In genomic region chr2:27721335-27721734, GRCh38 we compare ENCODE assay signal across 16 cellular contexts. TPM values are rescaled to one million over a fixed set of nuclear protein-coding genes. Genes with fewer than 3 reads are reported as not detected.
DNase-seq lines count a peak whose midpoint lies in the region; ATAC-seq and TF ChIP-seq lines count a peak whose summit lies in the region.
"Had no signal": no experiment of that assay in that cellular context is flagged by ENCODE, and none has a peak within 500 bp of the region (broad histone marks: within the 10 kb centered on the region; RNA-seq: fewer than 3 reads in every experiment).

No MANE protein-coding gene starts in this region.

- no peak for TF ChIP-seq CTCF in lung (IDR thresholded peaks at IDR 0.05; ENCODE audit: control extremely low read depth, extremely low read depth)

- peak overlapping the region; percentile 55 to 89 for H3K27ac ChIP-seq in lung (ENCODE audit: low read depth in 1 of 2, low read length in 1 of 2)
- H3K27ac ChIP-seq: C4-2B had no signal

- peaks cover 17% of the 10 kb centered on the region for H3K27me3 Mint-ChIP-seq in stimulated activated naive CD8-positive, alpha-beta T cell treated with anti-CD3 and anti-CD28 coated beads, Interleukin-15, amount 100 ng/mL, for 72 hours
- peaks cover 8 to 9% of the 10 kb centered on the region in 2 donors for H3K27me3 Mint-ChIP-seq in stimulated activated naive B cell treated with anti-CD40 and anti-IgM and Interleukin-4, amounts not matched to agents 10 μg/mL and 1 μg/mL and 100 μg/mL, for 72 hours

- no peak overlapping the region for H3K4me3 ChIP-seq in lung

- no peaks in the 10 kb centered on the region for H3K9me3 Mint-ChIP-seq in stimulated activated naive CD8-positive, alpha-beta T cell treated with anti-CD3 and anti-CD28 coated beads, Interleukin-15, amount 100 ng/mL, for 72 hours
- H3K9me3 Mint-ChIP-seq in stimulated activated naive B cell treated with anti-CD40 and anti-IgM and Interleukin-4, amounts not matched to agents 10 μg/mL and 1 μg/mL and 100 μg/mL, for 72 hours = no peaks in the 10 kb centered on the region
- H3K9me3 Mint-ChIP-seq: dendritic cell treated with granulocyte-macrophage colony-stimulating factor and Interleukin-4, amounts not matched to agents 40 ng/mL and 50 ng/mL, for 4 days had no signal

- ATAC-seq in stimulated activated naive CD8-positive, alpha-beta T cell treated with anti-CD3 and anti-CD28 coated beads, Interleukin-15, Interleukin-2, amounts not matched to agents 100 U/mL and 50 U/mL, for 24 hours = peak; percentile 41
- no peak for ATAC-seq in stimulated activated naive CD8-positive, alpha-beta T cell treated with anti-CD3 and anti-CD28 coated beads, Interleukin-15, amount 100 ng/mL, for 72 hours
- ATAC-seq in lung (ENCODE audit: insufficient read depth, low FRiP score) = peak; percentile 71
- no peak for ATAC-seq in stimulated activated naive B cell treated with anti-CD40 and anti-IgM and Interleukin-4, amounts not matched to agents 10 μg/mL and 1 μg/mL and 100 μg/mL, for 72 hours (replicated peaks)

- no peaks in the 10 kb centered on the region for H3K36me3 Mint-ChIP-seq in stimulated activated naive B cell treated with anti-CD40 and anti-IgM and Interleukin-4, amounts not matched to agents 10 μg/mL and 1 μg/mL and 100 μg/mL, for 72 hours

- WGBS in lung, 2 donors = 55 to 83% methylated on average over 8 of the region's 8 CpGs

- peak; percentile 44 for DNase-seq in stimulated activated naive CD8-positive, alpha-beta T cell treated with anti-CD3 and anti-CD28 coated beads, Interleukin-15, Interleukin-2, amounts not matched to agents 100 U/mL and 50 U/mL, for 24 hours
- no peak for DNase-seq in stimulated activated naive CD8-positive, alpha-beta T cell treated with anti-CD3 and anti-CD28 coated beads, Interleukin-15, amount 100 ng/mL, for 72 hours
- DNase-seq in activated CD4-positive, CD25-positive, alpha-beta regulatory T cell treated with anti-CD3 and anti-CD28 coated beads, Interleukin-2, amount 50 U/mL, for 72 hours = peak; percentile 51
- DNase-seq in lung (ENCODE audit: low spot score) (peak; percentile 67), NCI-H345 treated with DMSO at 0.1 percent for 48 hours (lab: John Stamatoyannopoulos, UW; ENCODE audit: unreplicated experiment) (no peak), NCI-H2107 treated with DMSO at 0.1 percent for 48 hours (lab: John Stamatoyannopoulos, UW; ENCODE audit: unreplicated experiment) (no peak), NCI-H510A (lab: John Stamatoyannopoulos, UW) (no peak)
- DNase-seq in stimulated activated naive B cell treated with anti-CD40 and anti-IgM and Interleukin-4, amounts not matched to agents 10 μg/mL and 1 μg/mL and 100 μg/mL, for 72 hours = no peak
- DNase-seq: H7; NCI-H1105; NCI-H226; OCI-M1; stimulated activated CD4-positive, alpha-beta T cell treated with anti-CD3 and anti-CD28 coated beads, Interleukin-2, amount 100 ng/mL, for 24 hours; stimulated activated naive CD4-positive, alpha-beta T cell had no signal

- no peaks in the 10 kb centered on the region for H3K36me3 ChIP-seq in lung (ENCODE audit: control insufficient read depth in 2 of 2, insufficient read depth in 2 of 2, low read length in 2 of 2)

- no peaks in the 10 kb centered on the region for H3K27me3 ChIP-seq in lung (ENCODE audit: control insufficient read depth, insufficient read depth)

- H3K27ac Mint-ChIP-seq in stimulated activated naive CD8-positive, alpha-beta T cell treated with anti-CD3 and anti-CD28 coated beads, Interleukin-15, amount 100 ng/mL, for 72 hours = no peak overlapping the region
- no peak overlapping the region for H3K27ac Mint-ChIP-seq in stimulated activated naive B cell treated with anti-CD40 and anti-IgM and Interleukin-4, amounts not matched to agents 10 μg/mL and 1 μg/mL and 100 μg/mL, for 72 hours
- H3K27ac Mint-ChIP-seq: dendritic cell treated with granulocyte-macrophage colony-stimulating factor and Interleukin-4, amounts not matched to agents 40 ng/mL and 50 ng/mL, for 4 days had no signal

- H3K9me3 ChIP-seq in lung (ENCODE audit: control insufficient read depth in 2 of 2, insufficient read depth in 1 of 2, low read length in 1 of 2) = no peaks in the 10 kb centered on the region

- peaks cover 8 to 13% of the 10 kb centered on the region in 2 donors for H3K4me1 ChIP-seq in lung (ENCODE audit: control insufficient read depth in 2 of 2, insufficient read depth in 2 of 2, low read length in 2 of 2)

- H3K4me3 Mint-ChIP-seq in stimulated activated naive CD8-positive, alpha-beta T cell treated with anti-CD3 and anti-CD28 coated beads, Interleukin-15, amount 100 ng/mL, for 72 hours = no peak overlapping the region
- H3K4me3 Mint-ChIP-seq in stimulated activated naive B cell treated with anti-CD40 and anti-IgM and Interleukin-4, amounts not matched to agents 10 μg/mL and 1 μg/mL and 100 μg/mL, for 72 hours = no peak overlapping the region
- H3K4me3 Mint-ChIP-seq: dendritic cell treated with granulocyte-macrophage colony-stimulating factor and Interleukin-4, amounts not matched to agents 40 ng/mL and 50 ng/mL, for 4 days had no signal

- H3K4me1 Mint-ChIP-seq in stimulated activated naive CD8-positive, alpha-beta T cell treated with anti-CD3 and anti-CD28 coated beads, Interleukin-15, amount 100 ng/mL, for 72 hours = peaks cover 43% of the 10 kb centered on the region
- peaks cover 8 to 33% of the 10 kb centered on the region in 2 donors for H3K4me1 Mint-ChIP-seq in stimulated activated naive B cell treated with anti-CD40 and anti-IgM and Interleukin-4, amounts not matched to agents 10 μg/mL and 1 μg/mL and 100 μg/mL, for 72 hours

RNA-seq across cellular contexts. Expression of gene MRPL33, which starts 50.2 kb away (rescaled TPM):
- total RNA-seq in lung = 100 to 1,000 TPM in 1 of 2 donors, 10 to 100 TPM in 1; 59.9 to 174 TPM
- polyA plus RNA-seq in lung = 100 to 1,000 TPM in 1 of 2 donors, 10 to 100 TPM in 1; 92.4 to 153 TPM

RNA-seq across cellular contexts. Expression of gene SLC4A1AP, which starts 57.6 kb away (rescaled TPM):
- total RNA-seq in lung = 10 to 100 TPM; 18.5 to 28.6 TPM
- 10 to 100 TPM; 14.0 to 17.2 TPM for polyA plus RNA-seq in lung

RNA-seq across cellular contexts. Expression of gene SUPT7L, which starts 57.9 kb away (rescaled TPM):
- total RNA-seq in lung = 10 to 100 TPM; 29.7 to 40.0 TPM
- 10 to 100 TPM; 22.0 to 23.8 TPM for polyA plus RNA-seq in lung

Comparison
In these comparisons a context has a peak if more than half of its experiments do, and no peak if none do; other contexts are left out.
1. ATAC-seq: peak in stimulated activated naive CD8-positive, alpha-beta T cell treated with anti-CD3 and anti-CD28 coated beads, Interleukin-15, Interleukin-2, amounts not matched to agents 100 U/mL and 50 U/mL, for 24 hours (single experiment) and lung (single experiment); none in stimulated activated naive CD8-positive, alpha-beta T cell treated with anti-CD3 and anti-CD28 coated beads, Interleukin-15, amount 100 ng/mL, for 72 hours (single experiment) and stimulated activated naive B cell treated with anti-CD40 and anti-IgM and Interleukin-4, amounts not matched to agents 10 μg/mL and 1 μg/mL and 100 μg/mL, for 72 hours (0 of 2).
2. DNase-seq: peak in stimulated activated naive CD8-positive, alpha-beta T cell treated with anti-CD3 and anti-CD28 coated beads, Interleukin-15, Interleukin-2, amounts not matched to agents 100 U/mL and 50 U/mL, for 24 hours (single experiment), activated CD4-positive, CD25-positive, alpha-beta regulatory T cell treated with anti-CD3 and anti-CD28 coated beads, Interleukin-2, amount 50 U/mL, for 72 hours (single experiment) and lung (single experiment); none in stimulated activated naive CD8-positive, alpha-beta T cell treated with anti-CD3 and anti-CD28 coated beads, Interleukin-15, amount 100 ng/mL, for 72 hours (0 of 2), NCI-H345 treated with DMSO at 0.1 percent for 48 hours (single experiment), NCI-H2107 treated with DMSO at 0.1 percent for 48 hours (single experiment), stimulated activated naive B cell treated with anti-CD40 and anti-IgM and Interleukin-4, amounts not matched to agents 10 μg/mL and 1 μg/mL and 100 μg/mL, for 72 hours (single experiment) and NCI-H510A (single experiment).